1 cellular context compared by ENCODE assay signal in the genomic region with DNA sequence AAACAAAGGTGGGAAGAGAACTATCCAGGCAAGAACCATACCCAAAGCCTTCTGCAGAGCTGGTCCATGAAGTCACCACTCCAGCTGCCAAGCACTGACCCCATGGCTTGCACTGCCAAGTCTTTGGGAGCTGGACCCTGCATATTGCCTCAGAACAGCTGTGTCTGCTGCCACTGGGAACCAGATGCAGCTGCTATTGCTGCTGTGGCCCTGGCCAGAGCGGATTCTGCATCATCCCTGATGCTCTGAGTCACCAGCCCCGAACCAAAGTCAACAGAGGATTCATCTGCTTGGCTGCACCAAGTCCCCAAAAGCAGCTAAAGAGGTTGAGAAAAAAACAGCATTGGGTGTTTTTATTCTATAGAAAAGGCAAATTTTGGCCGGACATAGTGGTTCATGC.
TF ChIP-seq lines count a peak whose summit lies in the region.

No MANE protein-coding gene starts in this region.

TF ChIP-seq in HepG2, 621 proteins besides CTCF, POLR2A, EP300 and RAD21 (continued from another document):
- TF ChIP-seq, protein P1, sequence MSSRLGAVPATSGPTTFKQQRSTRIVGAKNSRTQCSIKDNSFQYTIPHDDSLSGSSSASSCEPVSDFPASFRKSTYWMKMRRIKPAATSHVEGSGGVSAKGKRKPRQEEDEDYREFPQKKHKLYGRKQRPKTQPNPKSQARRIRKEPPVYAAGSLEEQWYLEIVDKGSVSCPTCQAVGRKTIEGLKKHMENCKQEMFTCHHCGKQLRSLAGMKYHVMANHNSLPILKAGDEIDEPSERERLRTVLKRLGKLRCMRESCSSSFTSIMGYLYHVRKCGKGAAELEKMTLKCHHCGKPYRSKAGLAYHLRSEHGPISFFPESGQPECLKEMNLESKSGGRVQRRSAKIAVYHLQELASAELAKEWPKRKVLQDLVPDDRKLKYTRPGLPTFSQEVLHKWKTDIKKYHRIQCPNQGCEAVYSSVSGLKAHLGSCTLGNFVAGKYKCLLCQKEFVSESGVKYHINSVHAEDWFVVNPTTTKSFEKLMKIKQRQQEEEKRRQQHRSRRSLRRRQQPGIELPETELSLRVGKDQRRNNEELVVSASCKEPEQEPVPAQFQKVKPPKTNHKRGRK (CRISPR knock-in tag; IDR thresholded peaks at IDR 0.05): 0 out of 2 replicates have a peak, but pooled peaks have one; percentile 25
- TF ChIP-seq XRCC5 (optimal IDR thresholded peaks at IDR 0.05; ENCODE audit: low read length): peak; percentile 34
- TF ChIP-seq, protein P2, sequence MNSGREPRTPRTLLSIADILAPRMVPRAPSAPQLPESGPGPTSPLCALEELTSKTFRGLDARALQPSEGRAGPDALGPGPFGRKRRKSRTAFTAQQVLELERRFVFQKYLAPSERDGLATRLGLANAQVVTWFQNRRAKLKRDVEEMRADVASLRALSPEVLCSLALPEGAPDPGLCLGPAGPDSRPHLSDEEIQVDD (CRISPR knock-in tag; IDR thresholded peaks at IDR 0.05; ENCODE audit: borderline replicate concordance): no peak
